Comparison of ENCODE assay signal across 11 cellular contexts in genomic region chr3:27532931-27533607, GRCh38. TPM values are rescaled to one million over a fixed set of nuclear protein-coding genes. Genes with fewer than 3 reads are reported as not detected.
DNase-seq lines count a peak whose midpoint lies in the region; ATAC-seq and TF ChIP-seq lines count a peak whose summit lies in the region.
"Had no signal": no experiment of that assay in that cellular context is flagged by ENCODE, and none has a peak within 500 bp of the region (broad histone marks: within the 10 kb centered on the region; RNA-seq: fewer than 3 reads in every experiment).

No MANE protein-coding gene starts in this region.

- intact Hi-C loops in MCF 10A (cut with micrococcal nuclease): loop anchor here (1.0 to 5.0 kb wide), 3 partner anchors 49 to 144 kb away; partner anchors contain the start of gene SLC4A7
- intact Hi-C loops in left lung (cut with DNase I): no loop called here

- TF ChIP-seq CTCF in MCF 10A (IDR thresholded peaks at IDR 0.05; ENCODE audit: unreplicated experiment): no peak
- no peak for TF ChIP-seq CTCF in left lung (IDR thresholded peaks at IDR 0.05)

- H3K4me1 Mint-ChIP-seq in stimulated activated naive CD8-positive, alpha-beta T cell treated with anti-CD3 and anti-CD28 coated beads, Interleukin-15, amount 100 ng/mL, for 72 hours: peaks cover 10% of the 10 kb centered on the region
- peaks cover 34% of the 10 kb centered on the region for H3K4me1 Mint-ChIP-seq in MCF 10A (ENCODE audit: insufficient read depth, unreplicated experiment)

- no peak for ATAC-seq in stimulated activated naive CD8-positive, alpha-beta T cell treated with anti-CD3 and anti-CD28 coated beads, Interleukin-15, amount 100 ng/mL, for 72 hours
- ATAC-seq in stimulated activated naive CD8-positive, alpha-beta T cell treated with anti-CD3 and anti-CD28 coated beads, Interleukin-15, Interleukin-2, amounts not matched to agents 100 U/mL and 50 U/mL, for 24 hours: no peak
- peak; percentile 31 for ATAC-seq in left lung
- ATAC-seq in HG02970 (IDR thresholded peaks at IDR 0.05; ENCODE audit: low FRiP score, unreplicated experiment): no peak
- no peak for ATAC-seq in GM19328 (IDR thresholded peaks at IDR 0.05; ENCODE audit: unreplicated experiment)

- no peak for DNase-seq in stimulated activated naive CD8-positive, alpha-beta T cell treated with anti-CD3 and anti-CD28 coated beads, Interleukin-15, amount 100 ng/mL, for 72 hours
- DNase-seq in stimulated activated naive CD8-positive, alpha-beta T cell treated with anti-CD3 and anti-CD28 coated beads, Interleukin-15, Interleukin-2, amounts not matched to agents 100 U/mL and 50 U/mL, for 24 hours: no peak
- DNase-seq in MCF 10A (ENCODE audit: unreplicated experiment) (no peak), left lung (no peak), T1000 (lab: John Stamatoyannopoulos, UW) (no peak), NCI-H1436 treated with DMSO at 0.1 percent for 48 hours (lab: John Stamatoyannopoulos, UW) (no peak)
- DNase-seq: stimulated activated CD8-positive, alpha-beta memory T cell treated with anti-CD3 and anti-CD28 coated beads, Interleukin-4, amount 100 ng/mL, for 48 hours had no signal

- BruUV-seq in MCF 10A (replicated peaks; lab: Mats Ljungman, UMichigan): no TSS peak

- H3K27ac ChIP-seq in left lung: peak overlapping the region; percentile 60 to 75

- CTCF ChIA-PET in MCF 10A (lab: Yijun Ruan, JAX): interaction anchor here (0.5 to 1.8 kb wide), 3 partner anchors 25 to 805 kb away, joined by 3 to 6 read pairs (median 5); no protein-coding TSS in a partner anchor

- H3K4me3 Mint-ChIP-seq in stimulated activated naive CD8-positive, alpha-beta T cell treated with anti-CD3 and anti-CD28 coated beads, Interleukin-15, amount 100 ng/mL, for 72 hours: no peak overlapping the region
- H3K4me3 Mint-ChIP-seq in MCF 10A (ENCODE audit: unreplicated experiment): no peak overlapping the region
- H3K4me3 Mint-ChIP-seq: nephron had no signal

- peak overlapping the region; percentile 29 to 48 for H3K27ac Mint-ChIP-seq in stimulated activated naive CD8-positive, alpha-beta T cell treated with anti-CD3 and anti-CD28 coated beads, Interleukin-15, amount 100 ng/mL, for 72 hours
- H3K27ac Mint-ChIP-seq in MCF 10A (ENCODE audit: low read depth, unreplicated experiment): peak overlapping the region; percentile 98

- no peaks in the 10 kb centered on the region for H3K9me3 Mint-ChIP-seq in stimulated activated naive CD8-positive, alpha-beta T cell treated with anti-CD3 and anti-CD28 coated beads, Interleukin-15, amount 100 ng/mL, for 72 hours
- H3K9me3 Mint-ChIP-seq in MCF 10A (ENCODE audit: unreplicated experiment): no peaks in the 10 kb centered on the region
- H3K9me3 Mint-ChIP-seq: CD8-positive, alpha-beta memory T cell; nephron had no signal

- H3K36me3 ChIP-seq in left lung: no peaks in the 10 kb centered on the region

- POLR2A ChIA-PET in MCF 10A (lab: Yijun Ruan, JAX): interaction anchor here (0.9 to 6.3 kb wide), 10 partner anchors 8 to 145 kb away, joined by 3 to 107 read pairs (median 20); partner anchors contain the start of gene SLC4A7

- H3K9me3 ChIP-seq in left lung: no peaks in the 10 kb centered on the region

- peaks cover 6 to 30% of the 10 kb centered on the region in 2 donors for H3K4me1 ChIP-seq in left lung

- no peaks in the 10 kb centered on the region for H3K27me3 ChIP-seq in left lung

- H3K36me3 Mint-ChIP-seq in MCF 10A (ENCODE audit: insufficient read depth, unreplicated experiment): peaks cover 6% of the 10 kb centered on the region

- H3K4me3 ChIP-seq in left lung: no peak overlapping the region

- no peaks in the 10 kb centered on the region for H3K27me3 Mint-ChIP-seq in stimulated activated naive CD8-positive, alpha-beta T cell treated with anti-CD3 and anti-CD28 coated beads, Interleukin-15, amount 100 ng/mL, for 72 hours
- no peaks in the 10 kb centered on the region for H3K27me3 Mint-ChIP-seq in MCF 10A (ENCODE audit: insufficient read depth, unreplicated experiment)
- H3K27me3 Mint-ChIP-seq: CD8-positive, alpha-beta memory T cell had no signal

RNA-seq across cellular contexts. Expression of gene SLC4A7, which starts 48.9 kb away (rescaled TPM):
- total RNA-seq in MCF 10A (2022): 37.2 and 41.9 TPM in 2 replicates
- total RNA-seq in left lung: 10 to 100 TPM; 14.8 to 23.3 TPM
